Comparison of ENCODE assay signal across 34 cellular contexts in genomic region chr6:86407128-86407527, GRCh38.
"Had no signal": no experiment of that assay in that cellular context is flagged by ENCODE, and none has a peak within 500 bp of the region (broad histone marks: within the 10 kb centered on the region; RNA-seq: fewer than 3 reads in every experiment).

No MANE protein-coding gene starts in this region.

- H3K27ac Mint-ChIP-seq: activated CD4-positive, alpha-beta memory T cell treated with anti-CD3 and anti-CD28 coated beads, Interleukin-2, amount 10 ng/mL, durations not matched to agents 7 days and 5 days; activated CD4-positive, alpha-beta T cell treated with anti-CD3 and anti-CD28 coated beads for 36 hours; activated CD4-positive, alpha-beta T cell treated with anti-CD3 and anti-CD28 coated beads, Interleukin-2, amount 10 ng/mL, durations not matched to agents 7 days and 5 days; activated CD8-positive, alpha-beta memory T cell treated with anti-CD3 and anti-CD28 coated beads, Interleukin-2, amount 10 ng/mL, durations not matched to agents 7 days and 5 days; activated CD8-positive, alpha-beta T cell treated with anti-CD3 and anti-CD28 coated beads, Interleukin-2, amount 10 ng/mL, durations not matched to agents 7 days and 5 days; activated naive CD4-positive, alpha-beta T cell treated with anti-CD3 and anti-CD28 coated beads, Interleukin-2, amount 10 ng/mL, durations not matched to agents 7 days and 5 days; activated naive CD4-positive, alpha-beta T cell treated with anti-CD3 and anti-CD28 coated beads, Interleukin-2, amount 50 U/mL, for 24 hours; activated naive CD8-positive, alpha-beta T cell; activated naive CD8-positive, alpha-beta T cell treated with anti-CD3 and anti-CD28 coated beads, Interleukin-2, amount 10 ng/mL, durations not matched to agents 7 days and 5 days; activated naive CD8-positive, alpha-beta T cell treated with anti-CD3 and anti-CD28 coated beads, Interleukin-2, amount 50 U/mL, for 24 hours; activated T-cell treated with anti-CD3 and anti-CD28 coated beads, Interleukin-2, amount 50 U/mL, for 24 hours; activated T-helper 2 cell treated with anti-CD3 and anti-CD28 coated beads, Interferon-gamma antibody, Interleukin-2, Interleukin-4, amounts not matched to agents 10 μg/mL and 5 μg/mL and 100 μg/mL, durations not matched to agents 14 hours and 24 hours and 36 hours; brain; T-helper 1 cell treated with Interleukin-12 subunit alpha and Interleukin-12 subunit beta and Interleukin-4 antibody, amounts not matched to agents 30 μg/mL and 1 μg/mL, for 36 hours; T-helper 2 cell treated with Interferon-gamma antibody and Interleukin-4, amounts not matched to agents 5 μg/mL and 100 μg/mL, for 36 hours; WTC11 had no signal

- H3K9me3 Mint-ChIP-seq: activated CD4-positive, alpha-beta T cell treated with anti-CD3 and anti-CD28 coated beads, Interleukin-2, amount 10 ng/mL, durations not matched to agents 7 days and 5 days; activated naive CD4-positive, alpha-beta T cell treated with anti-CD3 and anti-CD28 coated beads, Interleukin-2, amount 50 U/mL, for 24 hours; T-helper 2 cell treated with Interferon-gamma antibody and Interleukin-4, amounts not matched to agents 5 μg/mL and 100 μg/mL, for 36 hours had no signal

- H3K36me3 Mint-ChIP-seq: activated CD8-positive, alpha-beta memory T cell treated with anti-CD3 and anti-CD28 coated beads, Interleukin-2, amount 10 ng/mL, durations not matched to agents 7 days and 5 days; activated naive CD4-positive, alpha-beta T cell treated with anti-CD3 and anti-CD28 coated beads, Interleukin-2, amount 10 ng/mL, durations not matched to agents 7 days and 5 days; activated naive CD4-positive, alpha-beta T cell treated with anti-CD3 and anti-CD28 coated beads, Interleukin-2, amount 50 U/mL, for 24 hours; activated naive CD8-positive, alpha-beta T cell; activated naive CD8-positive, alpha-beta T cell treated with anti-CD3 and anti-CD28 coated beads, Interleukin-2, amount 10 ng/mL, durations not matched to agents 7 days and 5 days; brain; WTC11 had no signal

- FAIRE-seq: bronchial epithelial cell had no signal

- H3K4me1 Mint-ChIP-seq: activated CD4-positive, alpha-beta memory T cell treated with anti-CD3 and anti-CD28 coated beads, Interleukin-2, amount 10 ng/mL, durations not matched to agents 7 days and 5 days; activated CD4-positive, alpha-beta T cell treated with anti-CD3 and anti-CD28 coated beads for 36 hours; activated CD4-positive, alpha-beta T cell treated with anti-CD3 and anti-CD28 coated beads, Interleukin-2, amount 10 ng/mL, durations not matched to agents 7 days and 5 days; activated CD8-positive, alpha-beta memory T cell treated with anti-CD3 and anti-CD28 coated beads, Interleukin-2, amount 10 ng/mL, durations not matched to agents 7 days and 5 days; activated naive CD4-positive, alpha-beta T cell treated with anti-CD3 and anti-CD28 coated beads, Interleukin-2, amount 10 ng/mL, durations not matched to agents 7 days and 5 days; activated naive CD4-positive, alpha-beta T cell treated with anti-CD3 and anti-CD28 coated beads, Interleukin-2, amount 50 U/mL, for 24 hours; activated naive CD8-positive, alpha-beta T cell treated with anti-CD3 and anti-CD28 coated beads, Interleukin-2, amount 10 ng/mL, durations not matched to agents 7 days and 5 days; activated naive CD8-positive, alpha-beta T cell treated with anti-CD3 and anti-CD28 coated beads, Interleukin-2, amount 50 U/mL, for 24 hours; brain; central memory CD8-positive, alpha-beta T cell; WTC11 had no signal

- ATAC-seq: activated CD4-positive, alpha-beta T cell treated with anti-CD3 and anti-CD28 coated beads for 36 hours; activated CD4-positive, CD25-positive, alpha-beta regulatory T cell treated with anti-CD3 and anti-CD28 coated beads, Interleukin-2, amount 50 U/mL, for 24 hours; activated CD8-positive, alpha-beta memory T cell treated with anti-CD3 and anti-CD28 coated beads, Interleukin-2, amount 10 ng/mL, durations not matched to agents 7 days and 5 days; activated CD8-positive, alpha-beta T cell treated with anti-CD3 and anti-CD28 coated beads, Interleukin-2, amount 10 ng/mL, durations not matched to agents 7 days and 5 days; activated naive CD8-positive, alpha-beta T cell treated with anti-CD3 and anti-CD28 coated beads, Interleukin-2, amount 50 U/mL, for 24 hours; WTC11 had no signal

- H3K27me3 Mint-ChIP-seq: activated CD4-positive, alpha-beta memory T cell treated with anti-CD3 and anti-CD28 coated beads, Interleukin-2, amount 10 ng/mL, durations not matched to agents 7 days and 5 days; activated CD4-positive, alpha-beta T cell treated with anti-CD3 and anti-CD28 coated beads for 36 hours; activated CD4-positive, alpha-beta T cell treated with anti-CD3 and anti-CD28 coated beads, Interleukin-2, amount 10 ng/mL, durations not matched to agents 7 days and 5 days; activated CD8-positive, alpha-beta memory T cell treated with anti-CD3 and anti-CD28 coated beads, Interleukin-2, amount 10 ng/mL, durations not matched to agents 7 days and 5 days; activated naive CD4-positive, alpha-beta T cell treated with anti-CD3 and anti-CD28 coated beads, Interleukin-2, amount 10 ng/mL, durations not matched to agents 7 days and 5 days; activated naive CD8-positive, alpha-beta T cell; activated naive CD8-positive, alpha-beta T cell treated with anti-CD3 and anti-CD28 coated beads, Interleukin-2, amount 10 ng/mL, durations not matched to agents 7 days and 5 days; activated naive CD8-positive, alpha-beta T cell treated with anti-CD3 and anti-CD28 coated beads, Interleukin-2, amount 50 U/mL, for 24 hours; activated T-cell treated with anti-CD3 and anti-CD28 coated beads, Interleukin-2, amount 50 U/mL, for 24 hours; central memory CD8-positive, alpha-beta T cell had no signal

- H3K4me3 Mint-ChIP-seq: activated CD4-positive, alpha-beta memory T cell treated with anti-CD3 and anti-CD28 coated beads, Interleukin-2, amount 10 ng/mL, durations not matched to agents 7 days and 5 days; activated CD4-positive, alpha-beta T cell treated with anti-CD3 and anti-CD28 coated beads for 36 hours; activated CD4-positive, alpha-beta T cell treated with anti-CD3 and anti-CD28 coated beads, Interleukin-2, amount 10 ng/mL, durations not matched to agents 7 days and 5 days; activated CD8-positive, alpha-beta memory T cell treated with anti-CD3 and anti-CD28 coated beads, Interleukin-2, amount 10 ng/mL, durations not matched to agents 7 days and 5 days; activated CD8-positive, alpha-beta T cell treated with anti-CD3 and anti-CD28 coated beads, Interleukin-2, amount 10 ng/mL, durations not matched to agents 7 days and 5 days; activated naive CD4-positive, alpha-beta T cell treated with anti-CD3 and anti-CD28 coated beads, Interleukin-2, amount 10 ng/mL, durations not matched to agents 7 days and 5 days; activated naive CD4-positive, alpha-beta T cell treated with anti-CD3 and anti-CD28 coated beads, Interleukin-2, amount 50 U/mL, for 24 hours; activated naive CD8-positive, alpha-beta T cell; activated naive CD8-positive, alpha-beta T cell treated with anti-CD3 and anti-CD28 coated beads, Interleukin-2, amount 10 ng/mL, durations not matched to agents 7 days and 5 days; activated naive CD8-positive, alpha-beta T cell treated with anti-CD3 and anti-CD28 coated beads, Interleukin-2, amount 50 U/mL, for 24 hours; activated T-cell treated with anti-CD3 and anti-CD28 coated beads, Interleukin-2, amount 50 U/mL, for 24 hours; brain; central memory CD8-positive, alpha-beta T cell; T-helper 1 cell treated with Interleukin-12 subunit alpha and Interleukin-12 subunit beta and Interleukin-4 antibody, amounts not matched to agents 30 μg/mL and 1 μg/mL, for 36 hours; T-helper 2 cell treated with Interferon-gamma antibody and Interleukin-4, amounts not matched to agents 5 μg/mL and 100 μg/mL, for 36 hours; WTC11 had no signal

- DNase-seq: activated CD4-positive, alpha-beta memory T cell treated with anti-CD3 and anti-CD28 coated beads, Interleukin-2, amount 10 ng/mL, durations not matched to agents 7 days and 5 days; activated CD4-positive, alpha-beta T cell treated with anti-CD3 and anti-CD28 coated beads for 1 hour; activated CD4-positive, alpha-beta T cell treated with anti-CD3 and anti-CD28 coated beads for 36 hours; activated CD4-positive, alpha-beta T cell treated with anti-CD3 and anti-CD28 coated beads for 48 hours; activated CD4-positive, alpha-beta T cell treated with anti-CD3 and anti-CD28 coated beads, Interleukin-2, amount 10 ng/mL, durations not matched to agents 7 days and 5 days; activated CD4-positive, alpha-beta T cell treated with anti-CD3 and anti-CD28 coated beads, Interleukin-2, amount 50 U/mL, for 48 hours; activated CD4-positive, CD25-positive, alpha-beta regulatory T cell; activated CD8-positive, alpha-beta memory T cell treated with anti-CD3 and anti-CD28 coated beads for 24 hours; activated CD8-positive, alpha-beta memory T cell treated with anti-CD3 and anti-CD28 coated beads, Interleukin-2, amount 10 ng/mL, durations not matched to agents 7 days and 5 days; activated CD8-positive, alpha-beta memory T cell treated with anti-CD3 and anti-CD28 coated beads, Interleukin-2, amount 50 U/mL, for 48 hours; activated CD8-positive, alpha-beta T cell treated with anti-CD3 and anti-CD28 coated beads, Interleukin-2, amount 10 ng/mL, durations not matched to agents 7 days and 5 days; activated effector memory CD4-positive, alpha-beta T cell treated with Interleukin-2 at 50 U/mL for 16 hours; activated gamma-delta T cell; activated naive CD4-positive, alpha-beta T cell treated with anti-CD3 and anti-CD28 coated beads, Interleukin-2, amount 10 ng/mL, durations not matched to agents 7 days and 5 days; activated naive CD4-positive, alpha-beta T cell treated with Interleukin-2 at 50 U/mL for 16 hours; activated naive CD8-positive, alpha-beta T cell treated with anti-CD3 and anti-CD28 coated beads, Interleukin-2, amount 10 ng/mL, durations not matched to agents 7 days and 5 days; activated naive CD8-positive, alpha-beta T cell treated with anti-CD3 and anti-CD28 coated beads, Interleukin-2, amount 50 U/mL, for 24 hours; activated T-cell treated with anti-CD3 and anti-CD28 coated beads, Interleukin-2, amount 50 U/mL, for 24 hours; activated T-cell treated with anti-CD3 and anti-CD28 coated beads, Interleukin-2, amount 50 U/mL, for 48 hours; SW 1271; T-helper 1 cell; T-helper 2 cell; T-helper 9 cell; WERI-Rb-1 had no signal
